In the genomic region with DNA sequence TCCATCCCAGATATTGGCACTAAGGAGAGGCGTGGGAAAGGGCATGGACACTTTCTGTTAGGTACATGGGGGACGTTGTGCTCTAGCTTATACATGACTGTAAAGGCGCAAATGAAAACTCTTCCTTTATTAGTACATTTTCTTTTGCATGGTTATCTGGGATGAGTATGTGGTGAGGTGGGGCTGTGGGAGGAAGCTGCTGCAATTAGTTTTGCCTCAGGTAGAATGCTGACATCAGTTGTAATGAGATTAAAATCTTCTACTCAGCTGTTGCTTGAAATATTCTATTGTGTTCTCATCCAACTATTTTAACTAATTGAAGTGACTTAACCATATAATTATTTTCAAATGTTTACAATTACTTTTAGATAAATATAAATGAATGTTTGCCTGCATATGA, we compare ENCODE assay signal across 22 cellular contexts.
"Had no signal": no experiment of that assay in that cellular context is flagged by ENCODE, and none has a peak within 500 bp of the region (broad histone marks: within the 10 kb centered on the region; RNA-seq: fewer than 3 reads in every experiment).

No MANE protein-coding gene starts in this region.

- ATAC-seq: esophagus mucosa; gastroesophageal sphincter; left colon; left ventricle myocardium superior; mucosa of descending colon; naive thymus-derived CD8-positive, alpha-beta T cell had no signal

- DNase-seq: effector CD4-positive, alpha-beta T cell; endodermal cell; glutamatergic neuron; left colon; left ventricle myocardium superior; mucosa of descending colon; naive thymus-derived CD8-positive, alpha-beta T cell; posterior cingulate gyrus; sigmoid colon; stimulated activated CD4-positive, alpha-beta T cell treated with anti-CD3 and anti-CD28 coated beads, Interleukin-12 subunit alpha, Interleukin-12 subunit beta, amount 100 ng/mL, for 4 hours; stimulated activated naive CD4-positive, alpha-beta T cell; stomach; substantia nigra; transverse colon had no signal

- H3K4me3 Mint-ChIP-seq: endodermal cell; naive thymus-derived CD8-positive, alpha-beta T cell had no signal

- H3K9me3 Mint-ChIP-seq: endodermal cell had no signal

- H3K36me3 ChIP-seq: gastroesophageal sphincter, neutrophil, sigmoid colon, stomach, thoracic aorta, transverse colon had no signal

- H3K9me3 ChIP-seq: gastroesophageal sphincter, mucosa of descending colon, neutrophil, sigmoid colon, stomach, thoracic aorta, transverse colon had no signal

- H3K36me3 Mint-ChIP-seq: naive thymus-derived CD8-positive, alpha-beta T cell had no signal

- H3K27me3 Mint-ChIP-seq: naive thymus-derived CD8-positive, alpha-beta T cell had no signal

- FAIRE-seq: endothelial cell of umbilical vein had no signal

- H3K27ac ChIP-seq: coronary artery, gastroesophageal sphincter, neutrophil, sigmoid colon, skin epidermis, stomach, thoracic aorta, transverse colon had no signal

- H3K4me1 Mint-ChIP-seq: naive thymus-derived CD8-positive, alpha-beta T cell had no signal

- H3K27ac Mint-ChIP-seq: endodermal cell; naive thymus-derived CD8-positive, alpha-beta T cell had no signal

- H3K4me3 ChIP-seq: coronary artery, gastroesophageal sphincter, lung, mucosa of descending colon, sigmoid colon, skin epidermis, stomach, thoracic aorta, transverse colon had no signal

- H3K27me3 ChIP-seq: gastroesophageal sphincter, neutrophil, sigmoid colon, stomach, transverse colon had no signal

- H3K4me1 ChIP-seq: gastroesophageal sphincter, sigmoid colon, stomach, transverse colon had no signal
